Comparison of ENCODE assay signal across 18 cellular contexts in the genomic region with DNA sequence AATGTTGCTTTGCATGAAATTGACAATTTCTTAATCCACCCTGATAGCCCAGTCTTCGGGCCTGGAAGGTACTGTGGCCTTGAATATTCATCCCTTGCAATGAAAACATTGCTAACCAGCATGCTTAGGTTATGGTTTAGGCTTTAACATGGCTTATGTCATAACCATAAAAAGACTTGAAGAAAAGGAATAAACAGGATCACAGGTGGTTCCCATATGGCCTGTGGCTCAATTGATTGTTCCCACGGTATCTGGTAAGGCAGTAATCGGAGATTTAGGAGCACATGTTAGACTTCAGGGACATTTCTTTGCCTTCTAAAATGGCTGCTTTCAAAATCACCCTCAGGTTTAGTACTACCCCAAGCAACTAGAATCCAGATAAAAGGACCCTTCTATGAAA.
"Had no signal": no experiment of that assay in that cellular context is flagged by ENCODE, and none has a peak within 500 bp of the region (broad histone marks: within the 10 kb centered on the region; RNA-seq: fewer than 3 reads in every experiment).

No MANE protein-coding gene starts in this region.

- H3K9me3 Mint-ChIP-seq: central memory CD8-positive, alpha-beta T cell; effector memory CD8-positive, alpha-beta T cell; naive thymus-derived CD8-positive, alpha-beta T cell; stimulated activated effector memory CD8-positive, alpha-beta T cell treated with anti-CD3 and anti-CD28 coated beads, Interleukin-12 subunit alpha, Interleukin-12 subunit beta, amount 100 ng/mL, for 72 hours had no signal

- H3K4me3 Mint-ChIP-seq: central memory CD8-positive, alpha-beta T cell; effector memory CD8-positive, alpha-beta T cell; naive thymus-derived CD8-positive, alpha-beta T cell; stimulated activated effector memory CD8-positive, alpha-beta T cell treated with anti-CD3 and anti-CD28 coated beads, Interleukin-12 subunit alpha, Interleukin-12 subunit beta, amount 100 ng/mL, for 72 hours had no signal

- H3K27me3 Mint-ChIP-seq: central memory CD8-positive, alpha-beta T cell; effector memory CD8-positive, alpha-beta T cell; naive thymus-derived CD8-positive, alpha-beta T cell had no signal

- ATAC-seq: effector memory CD8-positive, alpha-beta T cell; left lobe of liver; mucosa of descending colon; naive thymus-derived CD8-positive, alpha-beta T cell; stimulated activated effector memory CD8-positive, alpha-beta T cell treated with anti-CD3 and anti-CD28 coated beads, Interleukin-12 subunit alpha, Interleukin-12 subunit beta, amount 100 ng/mL, for 72 hours had no signal

- H3K36me3 Mint-ChIP-seq: naive thymus-derived CD8-positive, alpha-beta T cell; stimulated activated effector memory CD8-positive, alpha-beta T cell treated with anti-CD3 and anti-CD28 coated beads, Interleukin-12 subunit alpha, Interleukin-12 subunit beta, amount 100 ng/mL, for 72 hours had no signal

- H3K4me3 ChIP-seq: heart left ventricle, mucosa of descending colon, tibial artery, vagina had no signal

- H3K27me3 ChIP-seq: heart left ventricle, neutrophil, tibial artery, vagina had no signal

- DNase-seq: activated CD4-positive, alpha-beta T cell treated with anti-CD3 and anti-CD28 coated beads for 1 hour; activated CD4-positive, alpha-beta T cell treated with anti-CD3 and anti-CD28 coated beads, Interleukin-2, amount 50 U/mL, for 48 hours; activated CD8-positive, alpha-beta memory T cell treated with anti-CD3 and anti-CD28 coated beads, Interleukin-2, amount 50 U/mL, for 4 hours; activated naive CD4-positive, alpha-beta T cell treated with Interleukin-2 at 50 U/mL for 16 hours; effector memory CD8-positive, alpha-beta T cell; heart left ventricle; mucosa of descending colon; naive thymus-derived CD8-positive, alpha-beta T cell; right cardiac atrium; T-helper 9 cell; tibial artery had no signal

- H3K27ac ChIP-seq: epithelial cell of prostate, heart left ventricle, neutrophil, tibial artery, vagina had no signal

- FAIRE-seq: islet of Langerhans had no signal

- H3K4me1 ChIP-seq: vagina had no signal

- H3K27ac Mint-ChIP-seq: effector memory CD8-positive, alpha-beta T cell; naive thymus-derived CD8-positive, alpha-beta T cell; stimulated activated effector memory CD8-positive, alpha-beta T cell treated with anti-CD3 and anti-CD28 coated beads, Interleukin-12 subunit alpha, Interleukin-12 subunit beta, amount 100 ng/mL, for 72 hours had no signal

- H3K36me3 ChIP-seq: heart left ventricle, neutrophil, tibial artery, vagina had no signal

- H3K9me3 ChIP-seq: heart left ventricle, mucosa of descending colon, neutrophil, tibial artery, vagina had no signal
